Comparison of ENCODE assay signal across 23 cellular contexts in genomic region chr1:217674330-217674729, GRCh38. TPM values are rescaled to one million over a fixed set of nuclear protein-coding genes. Genes with fewer than 3 reads are reported as not detected.
A peak's percentile ranks its signal among the peaks of the same experiment; 100 is the strongest.
DNase-seq lines count a peak whose midpoint lies in the region; ATAC-seq and TF ChIP-seq lines count a peak whose summit lies in the region.
"Had no signal": no experiment of that assay in that cellular context is flagged by ENCODE, and none has a peak within 500 bp of the region (broad histone marks: within the 10 kb centered on the region; RNA-seq: fewer than 3 reads in every experiment).

No MANE protein-coding gene starts in this region.

- H3K4me3 ChIP-seq in lung: peak overlapping the region; percentile 8
- no peak overlapping the region for H3K4me3 ChIP-seq in aorta (ENCODE audit: low read length in 2 of 2)
- no peak overlapping the region for H3K4me3 ChIP-seq in vagina
- H3K4me3 ChIP-seq: BLaER1 had no signal

- TF ChIP-seq CTCF in lung (IDR thresholded peaks at IDR 0.05; ENCODE audit: control extremely low read depth, extremely low read depth) (no peak), vagina (IDR thresholded peaks at IDR 0.05) (no peak)

- H3K27me3 ChIP-seq in lung (ENCODE audit: control insufficient read depth, insufficient read depth): no peaks in the 10 kb centered on the region
- no peaks in the 10 kb centered on the region for H3K27me3 ChIP-seq in aorta (ENCODE audit: control insufficient read depth in 1 of 2, insufficient read depth in 2 of 2, low read length in 1 of 2)
- H3K27me3 ChIP-seq in vagina: no peaks in the 10 kb centered on the region
- H3K27me3 ChIP-seq: BLaER1 had no signal

- no peak for TF ChIP-seq POLR2A in vagina (IDR thresholded peaks at IDR 0.05)

- DNase-seq in NCI-H82 (lab: John Stamatoyannopoulos, UW) (peak; percentile 10), NCI-H82 treated with DMSO at 0.1 percent for 48 hours (lab: John Stamatoyannopoulos, UW; ENCODE audit: unreplicated experiment) (no peak), ecto neural progenitor cell (ENCODE audit: low spot score) (peak; percentile 58), lung (ENCODE audit: low spot score) (no peak), aorta (no peak), vagina (ENCODE audit: extremely low spot score in 2 of 2) (no peak)
- no peak for DNase-seq in NK-92 treated with Interleukin-12 subunit alpha and Interleukin-12 subunit beta, amount 100 ng/mL, for 24 hours (lab: John Stamatoyannopoulos, UW)
- no peak for DNase-seq in activated CD8-positive, alpha-beta memory T cell treated with anti-CD3 and anti-CD28 coated beads, Interleukin-2, amount 50 U/mL, for 4 hours
- DNase-seq: ACHN; Calu3; CD8-positive, alpha-beta memory T cell; DMS153; H7; HFFc6; KBM-7; NCI-H1092; NCI-H1436; NCI-H187 treated with DMSO at 0.1 percent for 48 hours; NCI-H2107; OCI-M1; Right ventricle myocardium superior had no signal

- no peaks in the 10 kb centered on the region for H3K4me1 ChIP-seq in lung (ENCODE audit: control insufficient read depth in 2 of 2, insufficient read depth in 2 of 2, low read length in 2 of 2)
- no peaks in the 10 kb centered on the region for H3K4me1 ChIP-seq in aorta (ENCODE audit: control insufficient read depth in 1 of 2, insufficient read depth in 2 of 2, low read length in 2 of 2)
- no peaks in the 10 kb centered on the region for H3K4me1 ChIP-seq in vagina
- H3K4me1 ChIP-seq: BLaER1 had no signal

- ATAC-seq in lung (ENCODE audit: insufficient read depth, low FRiP score) (no peak), aorta (ENCODE audit: low FRiP score) (peak; percentile 33)

- no peaks in the 10 kb centered on the region for H3K36me3 ChIP-seq in lung (ENCODE audit: control insufficient read depth in 2 of 2, insufficient read depth in 2 of 2, low read length in 2 of 2)
- H3K36me3 ChIP-seq in aorta (ENCODE audit: control insufficient read depth in 1 of 2, insufficient read depth in 2 of 2, low read length in 1 of 2): no peaks in the 10 kb centered on the region
- no peaks in the 10 kb centered on the region for H3K36me3 ChIP-seq in vagina
- H3K36me3 ChIP-seq: BLaER1 had no signal

- H3K27ac ChIP-seq in lung (ENCODE audit: low read depth in 1 of 2, low read length in 1 of 2) (no peak overlapping the region), aorta (ENCODE audit: low read depth in 1 of 2, low read length in 2 of 2) (no peak overlapping the region), vagina (no peak overlapping the region)
- H3K27ac ChIP-seq: 22Rv1, BLaER1 had no signal

- WGBS in lung, 2 donors: 66 to 67% methylated on average over 4 of the region's 4 CpGs
- 49 to 59% methylated on average over 4 of the region's 4 CpGs for WGBS in aorta, 2 donors

- intact Hi-C loops in aorta (cut with DNase I) (no loop called here), vagina (cut with DNase I) (loop anchor here (10.0 kb wide), 1 partner anchor 1770 kb away; no protein-coding TSS in a partner anchor)

- H3K9me3 ChIP-seq in lung (ENCODE audit: control insufficient read depth in 2 of 2, insufficient read depth in 1 of 2, low read length in 1 of 2) (peaks cover 0 to 4% of the 10 kb centered on the region in 2 donors), aorta (ENCODE audit: control insufficient read depth, low read length) (no peaks in the 10 kb centered on the region), vagina (no peaks in the 10 kb centered on the region)
- H3K9me3 ChIP-seq: BLaER1 had no signal

RNA-seq across cellular contexts. Expression of gene SPATA17, which starts 43.2 kb away (rescaled TPM):
- total RNA-seq in lung: 10 to 100 TPM; 10.1 to 13.4 TPM
- 1 to 10 TPM; 3.3 to 3.9 TPM for polyA plus RNA-seq in lung
- total RNA-seq in aorta: under 1 TPM in 1 of 2 donors, not detected in 1; 0.32 TPM
- polyA plus RNA-seq in aorta: under 1 TPM in 1 of 2 donors, not detected in 1; 0.59 TPM
- not detected for total RNA-seq in vagina
- polyA plus RNA-seq: CD8-positive, alpha-beta memory T cell had no signal

RNA-seq across cellular contexts. Expression of gene GPATCH2, which starts 43.4 kb away (rescaled TPM):
- total RNA-seq in lung (10 to 100 TPM; 12.1 to 31.0 TPM), aorta (10 to 100 TPM; 13.8 to 17.3 TPM), vagina (13.5 TPM)
- polyA plus RNA-seq in lung (1 to 10 TPM; 3.2 to 4.5 TPM), aorta (1 to 10 TPM; 5.1 to 5.9 TPM)

Comparison
In these comparisons a context has a peak if more than half of its experiments do, and no peak if none do; other contexts are left out.
1. DNase-seq: peak in NCI-H82 (single experiment) and ecto neural progenitor cell (single experiment); none in NCI-H82 treated with DMSO at 0.1 percent for 48 hours (single experiment), lung (single experiment), aorta (0 of 2), NK-92 treated with Interleukin-12 subunit alpha and Interleukin-12 subunit beta, amount 100 ng/mL, for 24 hours (single experiment), vagina (0 of 2) and activated CD8-positive, alpha-beta memory T cell treated with anti-CD3 and anti-CD28 coated beads, Interleukin-2, amount 50 U/mL, for 4 hours (single experiment).